In the genomic region with DNA sequence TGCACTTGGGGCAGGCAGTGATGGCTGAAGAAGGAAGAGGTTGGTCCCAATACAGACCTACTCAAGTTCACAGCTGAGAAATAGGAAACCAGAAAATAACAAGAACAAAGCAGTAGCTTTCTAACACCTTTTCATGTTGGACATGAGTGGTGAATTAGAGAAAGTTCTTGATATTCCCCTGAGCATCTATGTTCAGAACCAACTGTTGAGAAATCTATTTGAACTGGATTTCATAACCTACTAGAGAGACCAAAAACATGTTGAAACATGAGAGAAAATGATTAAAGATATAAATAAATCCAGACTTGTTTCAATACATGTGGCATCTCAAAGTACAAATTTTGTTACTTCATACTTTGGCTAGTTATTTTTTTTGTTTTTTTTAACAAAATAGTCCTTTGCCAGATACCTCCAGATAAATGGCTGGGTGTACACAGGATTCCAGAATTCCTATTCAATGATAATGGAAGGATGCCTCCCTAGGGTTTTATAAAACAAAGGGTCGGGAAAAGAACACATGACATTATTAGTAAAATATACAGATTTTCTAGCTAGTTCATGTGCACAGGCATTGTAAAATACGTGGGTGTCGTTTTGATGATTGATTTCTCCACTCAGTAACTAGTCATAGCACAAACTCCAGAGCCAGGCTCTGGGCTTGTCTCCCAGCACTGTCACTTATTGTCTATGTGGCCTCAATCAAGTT, we compare ENCODE assay signal across 13 cellular contexts. TPM values are rescaled to one million over a fixed set of nuclear protein-coding genes. Genes with fewer than 3 reads are reported as not detected.
DNase-seq lines count a peak whose midpoint lies in the region; ATAC-seq, FAIRE-seq and TF ChIP-seq lines count a peak whose summit lies in the region.
"Had no signal": no experiment of that assay in that cellular context is flagged by ENCODE, and none has a peak within 500 bp of the region (broad histone marks: within the 10 kb centered on the region; RNA-seq: fewer than 3 reads in every experiment).

No MANE protein-coding gene starts in this region.

- H3K9me3 ChIP-seq in mammary epithelial cell (replicated peaks; ENCODE audit: insufficient read depth, low read length) (no peaks in the 10 kb centered on the region), HepG2 (ENCODE audit: low read length) (no peaks in the 10 kb centered on the region), uterus (no peaks in the 10 kb centered on the region)
- H3K9me3 ChIP-seq: testis had no signal

- H3K27me3 ChIP-seq in mammary epithelial cell (ENCODE audit: insufficient read depth, low read length) (no peaks in the 10 kb centered on the region), HepG2 (ENCODE audit: control insufficient read depth in 1 of 2, insufficient read depth in 2 of 2, low read length in 2 of 2) (no peaks in the 10 kb centered on the region), uterus (no peaks in the 10 kb centered on the region)
- H3K27me3 ChIP-seq: testis had no signal

- TF ChIP-seq CTCF in mammary epithelial cell (conservative IDR thresholded peaks at IDR 0.05 in 1 of 2, IDR thresholded peaks at IDR 0.05 in 1 of 2; ENCODE audit: extremely low read depth in 1 of 2, insufficient read depth in 1 of 2, low read depth in 1 of 2, low read length in 2 of 2) (no peak), HepG2 (CRISPR knock-in tag; IDR thresholded peaks at IDR 0.05) (no peak), uterus (IDR thresholded peaks at IDR 0.05) (no peak)

- H3K27ac ChIP-seq in mammary epithelial cell (ENCODE audit: insufficient read depth, low read depth, low read length), result peak overlapping the region; percentile 23
- peak overlapping the region; percentile 69 for H3K27ac ChIP-seq in HepG2 (ENCODE audit: extremely low read length, insufficient read depth, low read length)
- H3K27ac ChIP-seq in uterus, result peak overlapping the region; percentile 46 to 69
- H3K27ac ChIP-seq: testis had no signal

- dilution Hi-C loops in mammary epithelial cell (cut with HindIII; ENCODE audit: low sequenced_read_pairs), result no loop called here

- POLR2A ChIA-PET in HepG2 (lab: Yijun Ruan, JAX), result interaction anchor here (0.9 to 1.5 kb wide), 3 partner anchors 9 to 44 kb away, joined by 3 to 4 read pairs (median 3); no protein-coding TSS in a partner anchor

- WGBS in mammary epithelial cell (ENCODE audit: low coverage, missing lambda C conversion rate), result 3% methylated on average over 3 of the region's 3 CpGs
- 63% methylated on average over 3 of the region's 3 CpGs for WGBS in HepG2 (ENCODE audit: low lambda C conversion rate)

- no peaks in the 10 kb centered on the region for H4K20me1 ChIP-seq in mammary epithelial cell (ENCODE audit: insufficient read depth, low read length)
- H4K20me1 ChIP-seq in HepG2 (ENCODE audit: insufficient read depth, low read length), result no peaks in the 10 kb centered on the region

- no peak overlapping the region for H3K4me3 Mint-ChIP-seq in activated naive CD4-positive, alpha-beta T cell treated with anti-CD3 and anti-CD28 coated beads for 36 hours
- no peak overlapping the region for H3K4me3 Mint-ChIP-seq in activated naive CD4-positive, alpha-beta T cell treated with anti-CD3 and anti-CD28 coated beads, Interleukin-2, amount 10 ng/mL, durations not matched to agents 7 days and 5 days

- in situ Hi-C loops in mammary epithelial cell (cut with MboI; ENCODE audit: low sequenced_read_pairs in 2 of 2), result no loop called here
- in situ Hi-C loops in HepG2 (cut with HindIII; ENCODE audit: extremely low pct_ligation_motif_present, low pct_unique_long_range_greater_than_20kb), result no loop called here

- H3K9ac ChIP-seq in mammary epithelial cell (ENCODE audit: insufficient read depth, low read length) (no peak overlapping the region), HepG2 (ENCODE audit: insufficient read depth, low read depth, low read length) (no peak overlapping the region)

- H3K36me3 ChIP-seq in mammary epithelial cell (ENCODE audit: insufficient read depth, low read length), result no peaks in the 10 kb centered on the region
- no peaks in the 10 kb centered on the region for H3K36me3 ChIP-seq in HepG2 (replicated peaks in 1 of 2; ENCODE audit: control insufficient read depth in 1 of 2, insufficient read depth in 2 of 2, low read length in 2 of 2)
- no peaks in the 10 kb centered on the region for H3K36me3 ChIP-seq in uterus

- H3K4me1 Mint-ChIP-seq in activated naive CD4-positive, alpha-beta T cell treated with anti-CD3 and anti-CD28 coated beads for 36 hours (ENCODE audit: low read depth), result peaks cover 34% of the 10 kb centered on the region
- peaks cover 19% of the 10 kb centered on the region for H3K4me1 Mint-ChIP-seq in activated naive CD4-positive, alpha-beta T cell treated with anti-CD3 and anti-CD28 coated beads, Interleukin-2, amount 10 ng/mL, durations not matched to agents 7 days and 5 days

- no peaks in the 10 kb centered on the region for H3K27me3 Mint-ChIP-seq in activated naive CD4-positive, alpha-beta T cell treated with anti-CD3 and anti-CD28 coated beads for 36 hours (ENCODE audit: low read depth)
- peaks cover 4% of the 10 kb centered on the region for H3K27me3 Mint-ChIP-seq in activated naive CD4-positive, alpha-beta T cell treated with anti-CD3 and anti-CD28 coated beads, Interleukin-2, amount 10 ng/mL, durations not matched to agents 7 days and 5 days

- H3K27ac Mint-ChIP-seq in activated naive CD4-positive, alpha-beta T cell treated with anti-CD3 and anti-CD28 coated beads for 36 hours, result no peak overlapping the region
- no peak overlapping the region for H3K27ac Mint-ChIP-seq in activated naive CD4-positive, alpha-beta T cell treated with anti-CD3 and anti-CD28 coated beads, Interleukin-2, amount 10 ng/mL, durations not matched to agents 7 days and 5 days

- H3K4me1 ChIP-seq in mammary epithelial cell (ENCODE audit: insufficient read depth, low read length) (peaks cover 37% of the 10 kb centered on the region), HepG2 (ENCODE audit: insufficient read depth, low read length) (peaks cover 63% of the 10 kb centered on the region), uterus (peaks cover 0 to 9% of the 10 kb centered on the region in 2 donors)

- TF ChIP-seq POLR2A in HepG2 (IDR thresholded peaks at IDR 0.05; ENCODE audit: insufficient read depth in 1 of 2, low read depth in 2 of 2, low read length in 2 of 2) (no peak), uterus (IDR thresholded peaks at IDR 0.05) (no peak)

- H3K4me3 ChIP-seq in mammary epithelial cell (replicated peaks in 1 of 3; ENCODE audit: insufficient read depth in 1 of 3, low read depth in 2 of 3, low read length in 3 of 3) (no peak overlapping the region), HepG2 (replicated peaks in 1 of 3; ENCODE audit: insufficient read depth in 1 of 3, low read depth in 2 of 3, low read length in 3 of 3) (no peak overlapping the region), uterus (no peak overlapping the region)
- H3K4me3 ChIP-seq: testis had no signal

- H2AFZ ChIP-seq in mammary epithelial cell (ENCODE audit: low read depth, low read length) (peak overlapping the region; percentile 5), HepG2 (ENCODE audit: low read length) (no peak overlapping the region)

- H3K79me2 ChIP-seq in mammary epithelial cell (ENCODE audit: insufficient read depth, low read length), result no peaks in the 10 kb centered on the region
- H3K79me2 ChIP-seq in HepG2 (ENCODE audit: insufficient read depth, low read length), result no peaks in the 10 kb centered on the region

- FAIRE-seq in HepG2 (lab: Jason Lieb, UNC), result no peak

- DNase-seq in activated naive CD4-positive, alpha-beta T cell treated with anti-CD3 and anti-CD28 coated beads for 36 hours, result peak; percentile 40
- no peak for DNase-seq in activated naive CD4-positive, alpha-beta T cell treated with anti-CD3 and anti-CD28 coated beads, Interleukin-2, amount 10 ng/mL, durations not matched to agents 7 days and 5 days
- DNase-seq in mammary epithelial cell (peak; percentile 58), HepG2 (ENCODE audit: low spot score) (peak; percentile 38), uterus (no peak), SHP77 treated with DMSO at 0.1 percent for 48 hours (lab: John Stamatoyannopoulos, UW) (no peak), NCI-H146 treated with DMSO at 0.1 percent for 48 hours (lab: John Stamatoyannopoulos, UW; ENCODE audit: unreplicated experiment) (no peak), HT-29 (ENCODE audit: low spot score) (no peak)
- DNase-seq: glutamatergic neuron, NCI-H2029 treated with DMSO at 0.1 percent for 48 hours, testis had no signal

- no peaks in the 10 kb centered on the region for H3K36me3 Mint-ChIP-seq in activated naive CD4-positive, alpha-beta T cell treated with anti-CD3 and anti-CD28 coated beads for 36 hours (ENCODE audit: low read depth)
- no peaks in the 10 kb centered on the region for H3K36me3 Mint-ChIP-seq in activated naive CD4-positive, alpha-beta T cell treated with anti-CD3 and anti-CD28 coated beads, Interleukin-2, amount 10 ng/mL, durations not matched to agents 7 days and 5 days

- H3K4me2 ChIP-seq in mammary epithelial cell (ENCODE audit: insufficient read depth, low read depth, low read length) (peak overlapping the region; percentile 58), HepG2 (ENCODE audit: low read depth, low read length) (peak overlapping the region; percentile 39; the same call in 1 of the 2 replicates)

- ATAC-seq in HepG2, result no peak
- ATAC-seq: SK-N-SH treated with all-trans-retinoic acid at 6 μM for 48 hours had no signal

- TF ChIP-seq EP300 in HepG2 (IDR thresholded peaks at IDR 0.05; ENCODE audit: low read depth in 2 of 2, low read length in 2 of 2) (no peak), HepG2 (CRISPR knock-in tag; IDR thresholded peaks at IDR 0.05; ENCODE audit: borderline replicate concordance) (no peak)

- no peaks in the 10 kb centered on the region for H3K9me3 Mint-ChIP-seq in activated naive CD4-positive, alpha-beta T cell treated with anti-CD3 and anti-CD28 coated beads for 36 hours
- no peaks in the 10 kb centered on the region for H3K9me3 Mint-ChIP-seq in activated naive CD4-positive, alpha-beta T cell treated with anti-CD3 and anti-CD28 coated beads, Interleukin-2, amount 10 ng/mL, durations not matched to agents 7 days and 5 days

- TF ChIP-seq RAD21 in HepG2 (CRISPR knock-in tag; IDR thresholded peaks at IDR 0.05), result no peak

- CTCF ChIA-PET in activated naive CD4-positive, alpha-beta T cell treated with anti-CD3 and anti-CD28 coated beads for 36 hours (lab: Charles Lee), result interaction anchor here (0.6 to 1.8 kb wide), 4 partner anchors 27 to 454 kb away, joined by 3 to 6 read pairs (median 5); a partner anchor contains a TSS
- CTCF ChIA-PET in activated naive CD4-positive, alpha-beta T cell treated with anti-CD3 and anti-CD28 coated beads, Interleukin-2, amount 10 ng/mL, durations not matched to agents 7 days and 5 days (lab: Charles Lee), result interaction anchor here (1.2 kb wide), 1 partner anchor 37 kb away, joined by 3 read pairs; no protein-coding TSS in a partner anchor
- CTCF ChIA-PET in mammary epithelial cell (lab: Charles Lee; ENCODE audit: low non-redundant PET) (no interaction called here), HepG2 (lab: Yijun Ruan, JAX; ENCODE audit: low intra/inter-chr PET ratio, low total read pairs) (no interaction called here)

- intact Hi-C loops in activated naive CD4-positive, alpha-beta T cell treated with anti-CD3 and anti-CD28 coated beads for 36 hours (cut with micrococcal nuclease), result no loop called here
- intact Hi-C loops in mammary epithelial cell (cut with micrococcal nuclease), result no loop called here
- intact Hi-C loops in HepG2 (cut with micrococcal nuclease; ENCODE audit: unreplicated experiment), result no loop called here
- intact Hi-C loops in uterus (cut with DNase I; ENCODE audit: low total_unique reads), result no loop called here

- BruUV-seq in mammary epithelial cell (replicated peaks; lab: Mats Ljungman, UMichigan) (no TSS peak), HepG2 (replicated peaks; lab: Mats Ljungman, UMichigan) (no TSS peak)

RNA-seq across cellular contexts. Expression of a gene that starts 34.4 kb away (rescaled TPM):
- total RNA-seq in activated naive CD4-positive, alpha-beta T cell treated with anti-CD3 and anti-CD28 coated beads for 36 hours, result 10 to 100 TPM; 31.8 to 32.7 TPM
- total RNA-seq in mammary epithelial cell, result 1 to 10 TPM; 2.8 to 3.2 TPM
- 4.3 TPM for polyA plus RNA-seq in mammary epithelial cell
- polyA minus RNA-seq in mammary epithelial cell, result not detected
- 5.3 and 8.4 TPM in 2 replicates for total RNA-seq in HepG2 (2016; rRNA removed; fragmentation: Illumina TruSeq; extraction: Trizol)
- 1.4 and 1.9 TPM in 2 replicates for total RNA-seq in HepG2 (2016; cell fraction: cytosol; rRNA removed; fragmentation: Illumina TruSeq; extraction: Trizol; ENCODE audit: low read depth)
- 6.3 and 9.1 TPM in 2 replicates for total RNA-seq in HepG2 (2016; cell fraction: insoluble cytoplasmic fraction; rRNA removed; fragmentation: Illumina TruSeq; extraction: Trizol)
- total RNA-seq in HepG2 (2016; cell fraction: membrane; rRNA removed; fragmentation: Illumina TruSeq; extraction: Trizol), result 2.8 and 4.1 TPM in 2 replicates
- total RNA-seq in HepG2 (2016; cell fraction: nucleus; rRNA removed; fragmentation: Illumina TruSeq; extraction: Trizol), result 6.0 and 7.6 TPM in 2 replicates
- polyA plus RNA-seq in HepG2 (2011; rRNA removed), result 9.9 and 20.3 TPM in 2 replicates
- polyA plus RNA-seq in HepG2 (2011; cell fraction: cytosol; rRNA removed), result 7.7 and 20.5 TPM in 2 replicates
- polyA plus RNA-seq in HepG2 (2011; cell fraction: nucleus; rRNA removed), result 1.8 and 3.8 TPM in 2 replicates
- polyA plus RNA-seq in HepG2 (2012), result 30.8 and 49.4 TPM in 2 replicates
- 1.2 and 1.3 TPM in 2 replicates for polyA plus RNA-seq in HepG2 (2016; cell fraction: cytosol; fragmentation: Illumina TruSeq; extraction: Trizol; ENCODE audit: low read depth)
- polyA plus RNA-seq in HepG2 (2016; cell fraction: insoluble cytoplasmic fraction; fragmentation: Illumina TruSeq; extraction: Trizol; ENCODE audit: low read depth), result 5.5 and 5.7 TPM in 2 replicates
- 1.5 and 2.5 TPM in 2 replicates for polyA plus RNA-seq in HepG2 (2016; cell fraction: membrane; fragmentation: Illumina TruSeq; extraction: Trizol; ENCODE audit: low read depth)
- 9.4 and 10.5 TPM in 2 replicates for polyA plus RNA-seq in HepG2 (2016; cell fraction: nucleus; fragmentation: Illumina TruSeq; extraction: Trizol; ENCODE audit: insufficient read depth, low read depth)
- polyA minus RNA-seq in HepG2 (2011; rRNA and poly(A)+ RNA removed; ENCODE audit: low replicate concordance), result 1.5 and 11.8 TPM in 2 replicates
- 2.1 and 6.0 TPM in 2 replicates for polyA minus RNA-seq in HepG2 (2011; cell fraction: cytosol; rRNA and poly(A)+ RNA removed)
- 5.4 and 9.8 TPM in 2 replicates for polyA minus RNA-seq in HepG2 (2011; cell fraction: nucleus; rRNA and poly(A)+ RNA removed)
- 100 to 1,000 TPM in 1 of 4 donors, 10 to 100 TPM in 3; 26.9 to 163 (median 37.4) TPM for total RNA-seq in uterus
- 14.8 and 14.9 TPM in 2 replicates for total RNA-seq in HT-29 (2014; rRNA removed; shearing (Covaris generic))
- polyA plus RNA-seq: BJ had no signal

Comparison
In these comparisons a context has a peak if more than half of its experiments do, and no peak if none do; other contexts are left out.
1. DNase-seq: peak in activated naive CD4-positive, alpha-beta T cell treated with anti-CD3 and anti-CD28 coated beads for 36 hours (single experiment), mammary epithelial cell (single experiment) and HepG2 (single experiment); none in activated naive CD4-positive, alpha-beta T cell treated with anti-CD3 and anti-CD28 coated beads, Interleukin-2, amount 10 ng/mL, durations not matched to agents 7 days and 5 days (single experiment), uterus (0 of 2), SHP77 treated with DMSO at 0.1 percent for 48 hours (single experiment), NCI-H146 treated with DMSO at 0.1 percent for 48 hours (single experiment) and HT-29 (single experiment).
2. CTCF ChIA-PET loops: an anchor here in activated naive CD4-positive, alpha-beta T cell treated with anti-CD3 and anti-CD28 coated beads for 36 hours (0.6 to 1.8 kb wide) and activated naive CD4-positive, alpha-beta T cell treated with anti-CD3 and anti-CD28 coated beads, Interleukin-2, amount 10 ng/mL, durations not matched to agents 7 days and 5 days (1.2 kb wide); none called in mammary epithelial cell and HepG2.
3. Peak in every context shown above with its lines, with median percentiles within 50 percentile points of each other: H3K27ac ChIP-seq.